In the genomic region with DNA sequence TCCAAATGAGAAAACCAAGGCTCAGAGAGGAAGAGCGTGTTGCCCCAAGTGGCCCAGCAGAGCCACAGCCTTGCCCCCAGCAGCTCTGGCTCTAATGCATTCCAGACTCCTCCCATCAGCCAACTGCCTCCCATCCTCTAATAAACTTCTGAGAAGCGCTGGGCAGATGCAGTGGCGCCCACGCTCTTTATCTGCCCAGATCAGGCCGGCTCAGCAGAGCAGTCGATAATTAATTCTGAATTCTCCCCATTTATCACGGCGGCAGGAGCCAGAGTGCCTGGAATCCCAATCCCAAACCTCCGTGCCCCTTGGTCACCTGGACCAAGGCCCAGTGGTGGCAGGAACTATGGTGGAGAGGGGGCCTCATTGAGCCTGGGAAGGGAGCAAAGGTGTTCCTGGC, we compare ENCODE assay signal across 26 cellular contexts. TPM values are rescaled to one million over a fixed set of nuclear protein-coding genes. Genes with fewer than 3 reads are reported as not detected.
"Had no signal": no experiment of that assay in that cellular context is flagged by ENCODE, and none has a peak within 500 bp of the region (broad histone marks: within the 10 kb centered on the region; RNA-seq: fewer than 3 reads in every experiment).

No MANE protein-coding gene starts in this region.

- H3K4me3 ChIP-seq: coronary artery, esophagus squamous epithelium, gastrocnemius medialis, pancreas, psoas muscle, thyroid gland had no signal

- H3K27ac ChIP-seq: coronary artery, esophagus squamous epithelium, gastrocnemius medialis, neutrophil, pancreas, psoas muscle, thyroid gland had no signal

- H3K27me3 ChIP-seq: pancreas, thyroid gland had no signal

- H3K4me3 Mint-ChIP-seq: activated CD4-positive, alpha-beta memory T cell treated with anti-CD3 and anti-CD28 coated beads, Interleukin-2, amount 10 ng/mL, durations not matched to agents 7 days and 5 days; activated CD4-positive, alpha-beta T cell treated with anti-CD3 and anti-CD28 coated beads, Interleukin-2, amount 10 ng/mL, durations not matched to agents 24 days and 14 days; activated naive CD4-positive, alpha-beta T cell treated with anti-CD3 and anti-CD28 coated beads, Interleukin-2, amount 10 ng/mL, durations not matched to agents 7 days and 5 days; endodermal cell; natural killer cell; stimulated activated naive CD8-positive, alpha-beta T cell treated with anti-CD3 and anti-CD28 coated beads, Interleukin-15, Interleukin-2, amounts not matched to agents 100 ng/mL and 50 ng/mL, for 24 hours had no signal

- H3K9me3 ChIP-seq: esophagus squamous epithelium, gastrocnemius medialis, neutrophil, pancreas, psoas muscle, thyroid gland had no signal

- H3K36me3 Mint-ChIP-seq: activated naive CD4-positive, alpha-beta T cell treated with anti-CD3 and anti-CD28 coated beads, Interleukin-2, amount 10 ng/mL, durations not matched to agents 7 days and 5 days; natural killer cell had no signal

- H3K4me1 ChIP-seq: gastrocnemius medialis, pancreas, psoas muscle, thyroid gland had no signal

- DNase-seq: activated CD4-positive, alpha-beta memory T cell treated with anti-CD3 and anti-CD28 coated beads, Interleukin-2, amount 10 ng/mL, durations not matched to agents 7 days and 5 days; activated CD4-positive, alpha-beta T cell treated with anti-CD3 and anti-CD28 coated beads, Interleukin-2, amount 10 ng/mL, durations not matched to agents 24 days and 14 days; activated effector memory CD4-positive, alpha-beta T cell treated with anti-CD3 and anti-CD28 coated beads, Interleukin-2, amount 50 U/mL, for 16 hours; activated naive CD4-positive, alpha-beta T cell treated with anti-CD3 and anti-CD28 coated beads, Interleukin-2, amount 10 ng/mL, durations not matched to agents 7 days and 5 days; amygdala; cerebellar nuclear complex; endodermal cell; esophagus squamous epithelium; gastrocnemius medialis; hypothalamus; left ventricle myocardium superior; mammary epithelial cell; midbrain; natural killer cell; pancreas; psoas muscle; right cardiac atrium; stimulated activated CD4-positive, alpha-beta T cell treated with anti-CD3 and anti-CD28 coated beads, Interleukin-12 subunit alpha, Interleukin-12 subunit beta, amount 100 ng/mL, for 4 hours; stimulated activated CD4-positive, alpha-beta T cell treated with anti-CD3 and anti-CD28 coated beads, Interleukin-4, amount 100 ng/mL, for 4 hours; substantia nigra; T-helper 9 cell; thyroid gland had no signal

- H3K4me1 Mint-ChIP-seq: activated CD4-positive, alpha-beta memory T cell treated with anti-CD3 and anti-CD28 coated beads, Interleukin-2, amount 10 ng/mL, durations not matched to agents 7 days and 5 days; activated CD4-positive, alpha-beta T cell treated with anti-CD3 and anti-CD28 coated beads, Interleukin-2, amount 10 ng/mL, durations not matched to agents 24 days and 14 days; activated naive CD4-positive, alpha-beta T cell treated with anti-CD3 and anti-CD28 coated beads, Interleukin-2, amount 10 ng/mL, durations not matched to agents 7 days and 5 days; natural killer cell had no signal

- H3K9me3 Mint-ChIP-seq: activated CD4-positive, alpha-beta memory T cell treated with anti-CD3 and anti-CD28 coated beads, Interleukin-2, amount 10 ng/mL, durations not matched to agents 7 days and 5 days; activated CD4-positive, alpha-beta T cell treated with anti-CD3 and anti-CD28 coated beads, Interleukin-2, amount 10 ng/mL, durations not matched to agents 24 days and 14 days; activated naive CD4-positive, alpha-beta T cell treated with anti-CD3 and anti-CD28 coated beads, Interleukin-2, amount 10 ng/mL, durations not matched to agents 7 days and 5 days; endodermal cell; natural killer cell; stimulated activated naive CD8-positive, alpha-beta T cell treated with anti-CD3 and anti-CD28 coated beads, Interleukin-15, Interleukin-2, amounts not matched to agents 100 ng/mL and 50 ng/mL, for 24 hours had no signal

- H3K36me3 ChIP-seq: esophagus squamous epithelium, gastrocnemius medialis, neutrophil, pancreas, thyroid gland had no signal

- H3K27ac Mint-ChIP-seq: activated CD4-positive, alpha-beta memory T cell treated with anti-CD3 and anti-CD28 coated beads, Interleukin-2, amount 10 ng/mL, durations not matched to agents 7 days and 5 days; activated CD4-positive, alpha-beta T cell treated with anti-CD3 and anti-CD28 coated beads, Interleukin-2, amount 10 ng/mL, durations not matched to agents 24 days and 14 days; activated naive CD4-positive, alpha-beta T cell treated with anti-CD3 and anti-CD28 coated beads, Interleukin-2, amount 10 ng/mL, durations not matched to agents 7 days and 5 days; endodermal cell; natural killer cell; stimulated activated naive CD8-positive, alpha-beta T cell treated with anti-CD3 and anti-CD28 coated beads, Interleukin-15, Interleukin-2, amounts not matched to agents 100 ng/mL and 50 ng/mL, for 24 hours had no signal

RNA-seq across cellular contexts. Expression of a gene that starts 13.9 kb away (rescaled TPM):
- total RNA-seq: left ventricle myocardium superior, skeletal muscle tissue, thyroid gland had no signal
